ENCODE assay signal across 8 cellular contexts in genomic region chr1:196660912-196661311, GRCh38. TPM values are rescaled to one million over a fixed set of nuclear protein-coding genes. Genes with fewer than 3 reads are reported as not detected.
DNase-seq lines count a peak whose midpoint lies in the region; ATAC-seq and TF ChIP-seq lines count a peak whose summit lies in the region.

No MANE protein-coding gene starts in this region.

- 15 to 17% methylated on average over 4 of the region's 4 CpGs for WGBS in lung, 2 donors

- H3K27me3 ChIP-seq in Caco-2 (replicated peaks; ENCODE audit: control insufficient read depth, insufficient read depth, low read length) (no peaks in the 10 kb centered on the region), lung (ENCODE audit: control insufficient read depth, insufficient read depth) (no peaks in the 10 kb centered on the region)

- TF ChIP-seq CTCF in Caco-2 (IDR thresholded peaks at IDR 0.05; ENCODE audit: insufficient read depth in 1 of 2, low read depth in 1 of 2, low read length in 1 of 2, severe bottlenecking in 1 of 2, unreplicated experiment in 1 of 2) (peak; percentile 17 to 47), coronary artery (IDR thresholded peaks at IDR 0.05) (peak; percentile 40), lung (IDR thresholded peaks at IDR 0.05; ENCODE audit: control extremely low read depth, extremely low read depth) (peak; percentile 28)

- ATAC-seq in GM19463 (IDR thresholded peaks at IDR 0.05; ENCODE audit: unreplicated experiment) = peak; percentile 79
- ATAC-seq in HG03432 (IDR thresholded peaks at IDR 0.05; ENCODE audit: unreplicated experiment) = peak; percentile 87
- ATAC-seq in lung (ENCODE audit: insufficient read depth, low FRiP score) = no peak

- no peak overlapping the region for H3K27ac ChIP-seq in coronary artery
- H3K27ac ChIP-seq in lung (ENCODE audit: low read depth in 1 of 2, low read length in 1 of 2) = no peak overlapping the region

- POLR2A ChIA-PET in Caco-2 (lab: Charles Lee) = no interaction called here

- no peaks in the 10 kb centered on the region for H3K36me3 Mint-ChIP-seq in Caco-2 (ENCODE audit: insufficient read depth, unreplicated experiment)

- H3K9me3 ChIP-seq in Caco-2 (no peaks in the 10 kb centered on the region), lung (ENCODE audit: control insufficient read depth in 2 of 2, insufficient read depth in 1 of 2, low read length in 1 of 2) (no peaks in the 10 kb centered on the region)

- H3K4me3 Mint-ChIP-seq in Caco-2 (ENCODE audit: unreplicated experiment) = no peak overlapping the region

- no TSS peak for BruUV-seq in Caco-2 (replicated peaks; lab: Mats Ljungman, UMichigan)

- H3K27me3 Mint-ChIP-seq in Caco-2 (ENCODE audit: insufficient read depth, unreplicated experiment) = no peaks in the 10 kb centered on the region

- CTCF ChIA-PET in Caco-2 (lab: Charles Lee) = no interaction called here

- no peaks in the 10 kb centered on the region for H3K4me1 ChIP-seq in Caco-2
- no peaks in the 10 kb centered on the region for H3K4me1 ChIP-seq in lung (ENCODE audit: control insufficient read depth in 2 of 2, insufficient read depth in 2 of 2, low read length in 2 of 2)

- no peaks in the 10 kb centered on the region for H3K9me3 Mint-ChIP-seq in Caco-2 (ENCODE audit: unreplicated experiment)

- H3K4me1 Mint-ChIP-seq in Caco-2 (ENCODE audit: low read depth, unreplicated experiment) = no peaks in the 10 kb centered on the region

- H3K4me3 ChIP-seq in Caco-2 (ENCODE audit: low read depth, low read length) (no peak overlapping the region), coronary artery (peak overlapping the region; percentile 37), lung (no peak overlapping the region)

- DNase-seq in Caco-2 = peak in 1 of 2 experiments; percentile 5
- DNase-seq in NCI-H82 (lab: John Stamatoyannopoulos, UW) = peak; percentile 72
- DNase-seq in coronary artery (ENCODE audit: low spot score) = no peak
- no peak for DNase-seq in lung (ENCODE audit: low spot score)
- no peak for DNase-seq in stimulated activated CD4-positive, alpha-beta T cell treated with anti-CD3 and anti-CD28 coated beads, Interleukin-2, amount 100 ng/mL, for 48 hours
- DNase-seq in NK-92 treated with Interleukin-12 subunit alpha and Interleukin-12 subunit beta, amount 100 ng/mL, for 24 hours (lab: John Stamatoyannopoulos, UW) = no peak

- intact Hi-C loops in Caco-2 (cut with micrococcal nuclease; ENCODE audit: unreplicated experiment) = loop anchor here (1.0 kb wide), 2 partner anchors 306 to 343 kb away; no protein-coding TSS in a partner anchor

- H3K27ac Mint-ChIP-seq in Caco-2 (ENCODE audit: unreplicated experiment) = no peak overlapping the region

- H3K36me3 ChIP-seq in Caco-2 (ENCODE audit: control insufficient read depth, insufficient read depth, low read length) = no peaks in the 10 kb centered on the region
- no peaks in the 10 kb centered on the region for H3K36me3 ChIP-seq in lung (ENCODE audit: control insufficient read depth in 2 of 2, insufficient read depth in 2 of 2, low read length in 2 of 2)

RNA-seq across cellular contexts. Expression of gene CFH, which starts 9.1 kb away (rescaled TPM):
- total RNA-seq in Caco-2 (2022) (not detected in 2 replicates), lung (100 to 1,000 TPM in 1 of 2 donors, 10 to 100 TPM in 1; 80.7 to 185 TPM)
- polyA plus RNA-seq in lung = 10 to 100 TPM; 26.8 to 44.7 TPM

RNA-seq across cellular contexts. Expression of gene KCNT2, which starts 52.7 kb away (rescaled TPM):
- not detected in 2 replicates for total RNA-seq in Caco-2 (2022)
- total RNA-seq in lung = 10 to 100 TPM in 1 of 2 donors, 1 to 10 TPM in 1; 3.0 to 18.7 TPM
- 1 to 10 TPM in 1 of 2 donors, under 1 TPM in 1; 0.84 to 1.0 TPM for polyA plus RNA-seq in lung

Comparison
In these comparisons a context has a peak if more than half of its experiments do, and no peak if none do; other contexts are left out.
1. RNA of gene CFH, which starts 9.1 kb away (total RNA-seq): 80.7 to 185 TPM in lung; not detected in Caco-2; every median in the first group is over 10 times any median in the second.
2. Peak in every context shown above with its lines, with median percentiles within 50 percentile points of each other: CTCF ChIP-seq.